Comparison of ENCODE assay signal across 21 cellular contexts in genomic region chr1:5579966-5580365, GRCh38.
DNase-seq lines count a peak whose midpoint lies in the region; ATAC-seq and TF ChIP-seq lines count a peak whose summit lies in the region.
"Had no signal": no experiment of that assay in that cellular context is flagged by ENCODE, and none has a peak within 500 bp of the region (broad histone marks: within the 10 kb centered on the region; RNA-seq: fewer than 3 reads in every experiment).

No MANE protein-coding gene starts in this region.

- TF ChIP-seq CTCF in esophagus muscularis mucosa (IDR thresholded peaks at IDR 0.05) (no peak), stomach (IDR thresholded peaks at IDR 0.05) (no peak), vagina (IDR thresholded peaks at IDR 0.05) (no peak), left lung (IDR thresholded peaks at IDR 0.05) (no peak)

- H3K27ac ChIP-seq in esophagus muscularis mucosa (replicated peaks in 1 of 4) (no peak overlapping the region), stomach (no peak overlapping the region), vagina (no peak overlapping the region), left lung (no peak overlapping the region)
- H3K27ac ChIP-seq: BLaER1 had no signal

- CTCF ChIA-PET in activated CD4-positive, alpha-beta memory T cell treated with anti-CD3 and anti-CD28 coated beads for 36 hours (lab: Charles Lee): no interaction called here

- no peaks in the 10 kb centered on the region for H3K9me3 ChIP-seq in esophagus muscularis mucosa
- H3K9me3 ChIP-seq in stomach: no peaks in the 10 kb centered on the region
- no peaks in the 10 kb centered on the region for H3K9me3 ChIP-seq in vagina
- H3K9me3 ChIP-seq in left lung: no peaks in the 10 kb centered on the region
- H3K9me3 ChIP-seq: BE2C, Caco-2 had no signal

- TF ChIP-seq EP300 in esophagus muscularis mucosa (IDR thresholded peaks at IDR 0.05): no peak
- TF ChIP-seq EP300 in stomach (IDR thresholded peaks at IDR 0.05): no peak

- H3K36me3 ChIP-seq in esophagus muscularis mucosa: no peaks in the 10 kb centered on the region
- H3K36me3 ChIP-seq in stomach: no peaks in the 10 kb centered on the region
- no peaks in the 10 kb centered on the region for H3K36me3 ChIP-seq in vagina
- H3K36me3 ChIP-seq in left lung: no peaks in the 10 kb centered on the region
- H3K36me3 ChIP-seq: BE2C, BLaER1 had no signal

- no peaks in the 10 kb centered on the region for H3K36me3 Mint-ChIP-seq in activated CD4-positive, alpha-beta memory T cell treated with anti-CD3 and anti-CD28 coated beads for 36 hours
- H3K36me3 Mint-ChIP-seq: CD14-positive monocyte; CD4-positive, alpha-beta memory T cell; CD4-positive, CD25-positive, alpha-beta regulatory T cell; CD8-positive, alpha-beta memory T cell had no signal

- H3K4me1 Mint-ChIP-seq in activated CD4-positive, alpha-beta memory T cell treated with anti-CD3 and anti-CD28 coated beads for 36 hours (ENCODE audit: low read depth): no peaks in the 10 kb centered on the region
- H3K4me1 Mint-ChIP-seq: CD14-positive monocyte; CD4-positive, alpha-beta memory T cell; CD4-positive, CD25-positive, alpha-beta regulatory T cell; CD8-positive, alpha-beta memory T cell had no signal

- H3K27me3 Mint-ChIP-seq in activated CD4-positive, alpha-beta memory T cell treated with anti-CD3 and anti-CD28 coated beads for 36 hours: peaks cover 23% of the 10 kb centered on the region

- TF ChIP-seq POLR2A in esophagus muscularis mucosa (IDR thresholded peaks at IDR 0.05; ENCODE audit: low read depth) (no peak), stomach (IDR thresholded peaks at IDR 0.05) (no peak), vagina (IDR thresholded peaks at IDR 0.05) (no peak)

- DNase-seq in ecto neural progenitor cell (ENCODE audit: low spot score) (peak; percentile 10), esophagus muscularis mucosa (ENCODE audit: extremely low spot score) (peak; percentile 55), stomach (peak; percentile 3), vagina (ENCODE audit: extremely low spot score in 2 of 2) (peak; percentile 58 to 71), left lung (no peak), NCI-H2107 treated with DMSO at 0.1 percent for 48 hours (lab: John Stamatoyannopoulos, UW; ENCODE audit: unreplicated experiment) (no peak)
- no peak for DNase-seq in activated CD4-positive, alpha-beta memory T cell treated with anti-CD3 and anti-CD28 coated beads for 36 hours
- DNase-seq: 8988T; ACHN; BE2C; C1 segment of cervical spinal cord; Caco-2; Calu3; CD4-positive, alpha-beta memory T cell; CD4-positive, CD25-positive, alpha-beta regulatory T cell; CD8-positive, alpha-beta memory T cell; DMS79 treated with DMSO at 0.1 percent for 48 hours; GF-D8 had no signal

- H3K9me3 Mint-ChIP-seq in activated CD4-positive, alpha-beta memory T cell treated with anti-CD3 and anti-CD28 coated beads for 36 hours: no peaks in the 10 kb centered on the region
- H3K9me3 Mint-ChIP-seq: CD4-positive, CD25-positive, alpha-beta regulatory T cell; CD8-positive, alpha-beta memory T cell had no signal

- H3K4me3 Mint-ChIP-seq in activated CD4-positive, alpha-beta memory T cell treated with anti-CD3 and anti-CD28 coated beads for 36 hours: no peak overlapping the region
- H3K4me3 Mint-ChIP-seq: CD14-positive monocyte; CD4-positive, alpha-beta memory T cell; CD4-positive, CD25-positive, alpha-beta regulatory T cell; CD8-positive, alpha-beta memory T cell had no signal

- ATAC-seq in left lung (no peak), HG02678 (IDR thresholded peaks at IDR 0.05; ENCODE audit: unreplicated experiment) (no peak)

- peaks cover 0 to 43% (median 0%) of the 10 kb centered on the region in 4 donors for H3K27me3 ChIP-seq in esophagus muscularis mucosa
- peaks cover 0 to 3% (median 0%) of the 10 kb centered on the region in 3 donors for H3K27me3 ChIP-seq in stomach
- no peaks in the 10 kb centered on the region for H3K27me3 ChIP-seq in vagina
- peaks cover 0 to 26% of the 10 kb centered on the region in 2 donors for H3K27me3 ChIP-seq in left lung
- H3K27me3 ChIP-seq: BE2C, BLaER1 had no signal

- WGBS in esophagus muscularis mucosa: 90% methylated on average over 4 of the region's 4 CpGs
- 76 to 86% (median 82%) methylated on average over 4 of the region's 4 CpGs for WGBS in stomach, 5 donors

- POLR2A ChIA-PET in activated CD4-positive, alpha-beta memory T cell treated with anti-CD3 and anti-CD28 coated beads for 36 hours (lab: Charles Lee): no interaction called here

- H3K27ac Mint-ChIP-seq in activated CD4-positive, alpha-beta memory T cell treated with anti-CD3 and anti-CD28 coated beads for 36 hours: no peak overlapping the region
- H3K27ac Mint-ChIP-seq: CD14-positive monocyte; CD4-positive, alpha-beta memory T cell; CD4-positive, CD25-positive, alpha-beta regulatory T cell; CD8-positive, alpha-beta memory T cell had no signal

- intact Hi-C loops in esophagus muscularis mucosa (cut with DNase I): no loop called here
- intact Hi-C loops in stomach (cut with DNase I; ENCODE audit: low total_unique reads): no loop called here
- intact Hi-C loops in vagina (cut with DNase I): no loop called here
- intact Hi-C loops in left lung (cut with DNase I): no loop called here
- intact Hi-C loops in activated CD4-positive, alpha-beta memory T cell treated with anti-CD3 and anti-CD28 coated beads for 36 hours (cut with micrococcal nuclease): no loop called here

- H3K4me1 ChIP-seq in esophagus muscularis mucosa (no peaks in the 10 kb centered on the region), stomach (no peaks in the 10 kb centered on the region), vagina (no peaks in the 10 kb centered on the region), left lung (no peaks in the 10 kb centered on the region)
- H3K4me1 ChIP-seq: BE2C, Caco-2 had no signal

- no peak overlapping the region for H3K4me3 ChIP-seq in esophagus muscularis mucosa
- H3K4me3 ChIP-seq in stomach: no peak overlapping the region
- no peak overlapping the region for H3K4me3 ChIP-seq in vagina
- no peak overlapping the region for H3K4me3 ChIP-seq in left lung
- H3K4me3 ChIP-seq: BLaER1 had no signal

Comparison
In these comparisons a context has a peak if more than half of its experiments do, and no peak if none do; other contexts are left out.
1. DNase-seq: peak in ecto neural progenitor cell (single experiment), esophagus muscularis mucosa (single experiment), stomach (single experiment) and vagina (2 of 2); none in left lung (0 of 2), activated CD4-positive, alpha-beta memory T cell treated with anti-CD3 and anti-CD28 coated beads for 36 hours (single experiment) and NCI-H2107 treated with DMSO at 0.1 percent for 48 hours (single experiment).